In genomic region chr17:41873559-41874292, GRCh38 we compare ENCODE assay signal across 17 cellular contexts. TPM values are rescaled to one million over a fixed set of nuclear protein-coding genes. Genes with fewer than 3 reads are reported as not detected.
DNase-seq lines count a peak whose midpoint lies in the region; ATAC-seq and TF ChIP-seq lines count a peak whose summit lies in the region.
"Had no signal": no experiment of that assay in that cellular context is flagged by ENCODE, and none has a peak within 500 bp of the region (broad histone marks: within the 10 kb centered on the region; RNA-seq: fewer than 3 reads in every experiment).

No MANE protein-coding gene starts in this region.

- H3K27ac Mint-ChIP-seq in T-helper 2 cell treated with Interferon-gamma antibody and Interleukin-4, amounts not matched to agents 5 μg/mL and 100 μg/mL, for 36 hours: peak overlapping the region; percentile 10
- H3K27ac Mint-ChIP-seq: CD8-positive, alpha-beta T cell had no signal

- no peak for TF ChIP-seq CTCF in IMR-90 (conservative IDR thresholded peaks at IDR 0.05; ENCODE audit: low read depth, low read length)
- no peak for TF ChIP-seq CTCF in liver (IDR thresholded peaks at IDR 0.05; ENCODE audit: low read depth, low read length, missing input control)
- TF ChIP-seq CTCF in smooth muscle cell (IDR thresholded peaks at IDR 0.05; ENCODE audit: borderline replicate concordance, insufficient read depth, poor library complexity, severe bottlenecking): no peak
- no peak for TF ChIP-seq CTCF in dorsolateral prefrontal cortex (IDR thresholded peaks at IDR 0.05 in 54 of 56, conservative IDR thresholded peaks at IDR 0.05 in 2 of 56; ENCODE audit: low read depth in 1 of 56, partially characterized antibody in 56 of 56)
- TF ChIP-seq CTCF in GM10266 (IDR thresholded peaks at IDR 0.05; ENCODE audit: control insufficient read depth, insufficient read depth, low read depth, missing control alignments): no peak
- no peak for TF ChIP-seq CTCF in gastrocnemius medialis (IDR thresholded peaks at IDR 0.05 in 4 of 5, conservative IDR thresholded peaks at IDR 0.05 in 1 of 5)

- no peak overlapping the region for H4K5ac ChIP-seq in IMR-90 (ENCODE audit: low read depth, low read length)

- no peak overlapping the region for H3K27ac ChIP-seq in IMR-90 (ENCODE audit: insufficient read depth, low read length)
- H3K27ac ChIP-seq in liver (ENCODE audit: low read depth in 1 of 2, low read length in 2 of 2): peak overlapping the region in 1 of 2 donors; percentile 17
- peak overlapping the region; percentile 2 for H3K27ac ChIP-seq in smooth muscle cell (ENCODE audit: low read depth)
- H3K27ac ChIP-seq in dorsolateral prefrontal cortex: no peak overlapping the region
- H3K27ac ChIP-seq in gastrocnemius medialis: no peak overlapping the region
- H3K27ac ChIP-seq: BLaER1 had no signal

- no peaks in the 10 kb centered on the region for H3K9me3 Mint-ChIP-seq in T-helper 2 cell treated with Interferon-gamma antibody and Interleukin-4, amounts not matched to agents 5 μg/mL and 100 μg/mL, for 36 hours
- H3K9me3 Mint-ChIP-seq: CD8-positive, alpha-beta T cell had no signal

- H3K36me3 Mint-ChIP-seq in T-helper 2 cell treated with Interferon-gamma antibody and Interleukin-4, amounts not matched to agents 5 μg/mL and 100 μg/mL, for 36 hours (ENCODE audit: low read depth): peaks cover 69% of the 10 kb centered on the region

- dilution Hi-C loops in IMR-90 (cut with HindIII; ENCODE audit: low sequenced_read_pairs, unreplicated experiment): no loop called here

- H3K14ac ChIP-seq in IMR-90 (replicated peaks; ENCODE audit: low read depth, low read length): no peak overlapping the region

- WGBS in IMR-90 (ENCODE audit: extremely low coverage in 2 of 2, insufficient read length in 1 of 2), 2 experiments: 97% methylated on average over 9 of the region's 10 CpGs; no CpG with 5 or more reads in 1 of the 2 experiments
- 63% methylated on average over 10 of the region's 10 CpGs for WGBS in liver
- 98% methylated on average over 10 of the region's 10 CpGs for WGBS in smooth muscle cell (ENCODE audit: low lambda C conversion rate)

- H3K4me1 ChIP-seq in IMR-90 (ENCODE audit: control insufficient read depth, insufficient read depth, low read length) (no peaks in the 10 kb centered on the region), liver (ENCODE audit: control insufficient read depth in 4 of 4, insufficient read depth in 4 of 4, low read length in 3 of 4) (peaks cover 11 to 40% (median 32%) of the 10 kb centered on the region in 4 donors), smooth muscle cell (ENCODE audit: low read depth) (no peaks in the 10 kb centered on the region), gastrocnemius medialis (no peaks in the 10 kb centered on the region)
- H3K4me1 ChIP-seq: BLaER1 had no signal

- no peak for DNase-seq in T-helper 2 cell treated with Interferon-gamma antibody and Interleukin-4, amounts not matched to agents 5 μg/mL and 100 μg/mL, for 36 hours (ENCODE audit: low spot score)
- DNase-seq in T-helper 2 cell (no peak), IMR-90 (no peak), smooth muscle cell (lab: John Stamatoyannopoulos, UW; ENCODE audit: unreplicated experiment) (no peak), dorsolateral prefrontal cortex (no peak), GM10266 (ENCODE audit: extremely low spot score) (no peak), gastrocnemius medialis (no peak)
- DNase-seq: CD8-positive, alpha-beta T cell; DMS79; NCI-H187 treated with DMSO at 0.1 percent for 48 hours; NCI-H446; NCI-H69; SHP77 treated with DMSO at 0.1 percent for 48 hours had no signal

- 0 out of 2 replicates have a peak, but pooled peaks cover 4% of the 10 kb centered on the region for H4K20me1 ChIP-seq in IMR-90 (ENCODE audit: insufficient read depth, low read length)
- peaks cover 30% of the 10 kb centered on the region for H4K20me1 ChIP-seq in smooth muscle cell (ENCODE audit: low read depth)

- in situ Hi-C loops in IMR-90 (cut with MboI; ENCODE audit: low sequenced_read_pairs) (no loop called here), gastrocnemius medialis (cut with MboI; ENCODE audit: low sequenced_read_pairs in 4 of 4) (no loop called here)

- no peak overlapping the region; the same call in 1 of the 2 replicates for H3K23ac ChIP-seq in IMR-90 (ENCODE audit: low read depth, low read length)

- no peak overlapping the region for H3K56ac ChIP-seq in IMR-90 (ENCODE audit: extremely low read depth, insufficient read depth, low read length)

- no peak overlapping the region for H4K8ac ChIP-seq in IMR-90 (ENCODE audit: low read depth in 2 of 2, low read length in 2 of 2)

- H2AK5ac ChIP-seq in IMR-90 (ENCODE audit: low read depth, low read length): no peak overlapping the region

- ATAC-seq in IMR-90 (ENCODE audit: low read depth) (peak; percentile 37), gastrocnemius medialis (no peak)
- ATAC-seq: CD8-positive, alpha-beta T cell had no signal

- H3K4me1 Mint-ChIP-seq in T-helper 2 cell treated with Interferon-gamma antibody and Interleukin-4, amounts not matched to agents 5 μg/mL and 100 μg/mL, for 36 hours (ENCODE audit: low read depth): peaks cover 32% of the 10 kb centered on the region

- H2AK9ac ChIP-seq in IMR-90 (replicated peaks; ENCODE audit: low read depth, low read length, poor library complexity): peak overlapping the region; percentile 28

- H3K18ac ChIP-seq in IMR-90 (ENCODE audit: low read depth, low read length): no peak overlapping the region

- H3K36me3 ChIP-seq in IMR-90 (ENCODE audit: control insufficient read depth, insufficient read depth, low read length) (peaks cover 63% of the 10 kb centered on the region), liver (ENCODE audit: control insufficient read depth in 4 of 4, insufficient read depth in 3 of 4, low read depth in 1 of 4, low read length in 3 of 4) (peaks cover 13 to 23% (median 20%) of the 10 kb centered on the region in 4 donors), smooth muscle cell (ENCODE audit: low read depth) (peaks cover 26% of the 10 kb centered on the region), gastrocnemius medialis (peaks cover 0 to 47% of the 10 kb centered on the region in 2 donors)

- H2AFZ ChIP-seq in IMR-90 (replicated peaks; ENCODE audit: low read length, poor library complexity) (peak overlapping the region; percentile 43), smooth muscle cell (ENCODE audit: low read depth) (no peak overlapping the region)

- H2BK15ac ChIP-seq in IMR-90 (ENCODE audit: low read depth, low read length): no peak overlapping the region

- intact Hi-C loops in IMR-90 (cut with micrococcal nuclease) (no loop called here), dorsolateral prefrontal cortex (cut with DNase I) (no loop called here), gastrocnemius medialis (cut with DNase I; ENCODE audit: low total_unique reads) (no loop called here)

- H2BK5ac ChIP-seq in IMR-90 (ENCODE audit: low read depth, low read length, poor library complexity, severe bottlenecking): no peak overlapping the region

- H3K79me2 ChIP-seq in smooth muscle cell (ENCODE audit: low read depth): peaks cover 3% of the 10 kb centered on the region

- POLR2A ChIA-PET in IMR-90 (lab: Charles Lee; ENCODE audit: unreplicated experiment): no interaction called here

- no peak overlapping the region for H2BK20ac ChIP-seq in IMR-90 (ENCODE audit: low read depth, low read length)

- H3K4me2 ChIP-seq in IMR-90 (ENCODE audit: low read depth, low read length): no peak overlapping the region
- no peak overlapping the region for H3K4me2 ChIP-seq in smooth muscle cell
- H3K4me2 ChIP-seq: BLaER1 had no signal

- peaks cover 16 to 38% of the 10 kb centered on the region in 2 experiments for H3K79me1 ChIP-seq in IMR-90 (ENCODE audit: low read depth in 1 of 2, low read length in 2 of 2)

- no peaks in the 10 kb centered on the region for H3K27me3 ChIP-seq in IMR-90 (ENCODE audit: control insufficient read depth, insufficient read depth, low read length)
- no peaks in the 10 kb centered on the region for H3K27me3 ChIP-seq in liver (ENCODE audit: control insufficient read depth in 4 of 4, insufficient read depth in 4 of 4, low read length in 3 of 4)
- no peaks in the 10 kb centered on the region for H3K27me3 ChIP-seq in smooth muscle cell (ENCODE audit: low read depth)
- no peaks in the 10 kb centered on the region for H3K27me3 ChIP-seq in dorsolateral prefrontal cortex
- no peaks in the 10 kb centered on the region for H3K27me3 ChIP-seq in gastrocnemius medialis
- H3K27me3 ChIP-seq: BLaER1 had no signal

- H3K4me3 ChIP-seq in IMR-90 (ENCODE audit: insufficient read depth, low read depth, low read length): no peak overlapping the region
- H3K4me3 ChIP-seq in liver (ENCODE audit: low read depth in 1 of 3, low read length in 3 of 3): no peak overlapping the region
- H3K4me3 ChIP-seq in smooth muscle cell: no peak overlapping the region
- no peak overlapping the region for H3K4me3 ChIP-seq in dorsolateral prefrontal cortex
- no peak overlapping the region for H3K4me3 ChIP-seq in gastrocnemius medialis
- H3K4me3 ChIP-seq: BLaER1 had no signal

- no TSS peak for BruUV-seq in IMR-90 (replicated peaks; lab: Mats Ljungman, UMichigan)

- H2BK120ac ChIP-seq in IMR-90 (ENCODE audit: low read depth, low read length): no peak overlapping the region

- no peak overlapping the region for H3K4me3 Mint-ChIP-seq in T-helper 2 cell treated with Interferon-gamma antibody and Interleukin-4, amounts not matched to agents 5 μg/mL and 100 μg/mL, for 36 hours
- H3K4me3 Mint-ChIP-seq: CD8-positive, alpha-beta T cell had no signal

- 0 out of 2 replicates have a peak, but pooled peaks cover 3% of the 10 kb centered on the region for H3K9me1 ChIP-seq in IMR-90 (ENCODE audit: insufficient read depth, low read length)

- H3K9ac ChIP-seq in IMR-90 (ENCODE audit: low read depth, low read length): no peak overlapping the region
- H3K9ac ChIP-seq in liver (ENCODE audit: low read depth in 1 of 2, low read length in 2 of 2): no peak overlapping the region
- no peak overlapping the region for H3K9ac ChIP-seq in smooth muscle cell (ENCODE audit: low read depth)
- H3K9ac ChIP-seq: BLaER1 had no signal

- no peaks in the 10 kb centered on the region for H3K27me3 Mint-ChIP-seq in T-helper 2 cell treated with Interferon-gamma antibody and Interleukin-4, amounts not matched to agents 5 μg/mL and 100 μg/mL, for 36 hours (ENCODE audit: low read depth)

- no peak overlapping the region for H4K91ac ChIP-seq in IMR-90 (ENCODE audit: insufficient read depth, low read depth, low read length)

- H3K4ac ChIP-seq in IMR-90 (ENCODE audit: low read depth, low read length): no peak overlapping the region

- CTCF ChIA-PET in IMR-90 (lab: Yijun Ruan, JAX): no interaction called here

- H3K9me3 ChIP-seq in IMR-90 (ENCODE audit: control insufficient read depth, insufficient read depth, low read length): no peaks in the 10 kb centered on the region
- H3K9me3 ChIP-seq in liver (ENCODE audit: control insufficient read depth in 4 of 4, low read length in 3 of 4): no peaks in the 10 kb centered on the region
- H3K9me3 ChIP-seq in smooth muscle cell (replicated peaks; ENCODE audit: low read depth): no peaks in the 10 kb centered on the region
- no peaks in the 10 kb centered on the region for H3K9me3 ChIP-seq in gastrocnemius medialis

- TF ChIP-seq RAD21 in IMR-90 (IDR thresholded peaks at IDR 0.05; ENCODE audit: low read length) (no peak), liver (IDR thresholded peaks at IDR 0.05) (peak; percentile 11 to 15)

- peaks cover 25% of the 10 kb centered on the region for H3F3A ChIP-seq in smooth muscle cell (ENCODE audit: low read depth)

- TF ChIP-seq POLR2A in IMR-90 (IDR thresholded peaks at IDR 0.05; ENCODE audit: low read depth, low read length) (no peak), gastrocnemius medialis (IDR thresholded peaks at IDR 0.05) (no peak)

RNA-seq across cellular contexts. Expression of gene KLHL11, which starts 8.5 kb away (rescaled TPM):
- 38.5 and 43.6 TPM in 2 replicates for total RNA-seq in IMR-90 (2012; rRNA removed)
- polyA plus RNA-seq in IMR-90 (2012; rRNA removed): 3.5 and 4.1 TPM in 2 replicates
- polyA plus RNA-seq in IMR-90 (2012; cell fraction: cytosol; rRNA removed): 1.5 TPM in 2 replicates
- polyA plus RNA-seq in IMR-90 (2012; cell fraction: nucleus; rRNA removed; ENCODE audit: low replicate concordance): 1.5 and 3.6 TPM in 2 replicates
- total RNA-seq in liver: 10 to 100 TPM; 11.9 to 12.6 TPM
- 1 to 10 TPM in 1 of 2 donors, under 1 TPM in 1; 0.68 to 2.4 TPM for polyA plus RNA-seq in liver
- 23.8 and 29.2 TPM in 2 replicates for total RNA-seq in smooth muscle cell
- polyA plus RNA-seq in smooth muscle cell: 7.9 and 10.0 TPM in 2 replicates
- total RNA-seq in dorsolateral prefrontal cortex: 10 to 100 TPM; 16.7 to 56.5 (median 42.7) TPM
- total RNA-seq in gastrocnemius medialis: 1 to 10 TPM; 2.2 to 4.7 (median 3.8) TPM

RNA-seq across cellular contexts. Expression of gene KLHL10, which starts 36.1 kb away (rescaled TPM):
- total RNA-seq in IMR-90 (2012; rRNA removed) (under 0.01 and 0.18 TPM in 2 replicates), liver (under 1 TPM in 1 of 2 donors, not detected in 1; 0.17 TPM), smooth muscle cell (not detected in 2 replicates), dorsolateral prefrontal cortex (1 to 10 TPM in 6 of 120 experiments, under 1 TPM in 60, not detected in 54; 0.21 to 2.4 (median 0.45) TPM), gastrocnemius medialis (under 1 TPM in 1 of 4 donors, not detected in 3; 0.31 TPM)
- polyA plus RNA-seq in IMR-90 (2012; rRNA removed) (0.07 TPM in 1 of 2 replicates, not detected in the other), liver (under 1 TPM; 0.03 to 0.07 TPM), smooth muscle cell (not detected in 2 replicates)
- polyA plus RNA-seq in IMR-90 (2012; cell fraction: cytosol; rRNA removed): 0.08 TPM in 1 of 2 replicates, not detected in the other
- polyA plus RNA-seq in IMR-90 (2012; cell fraction: nucleus; rRNA removed; ENCODE audit: low replicate concordance): 0.05 and 0.34 TPM in 2 replicates
- total RNA-seq: CD8-positive, alpha-beta T cell; H4; HT-29 had no signal

RNA-seq across cellular contexts. Expression of gene NT5C3B, which starts 37.7 kb away (rescaled TPM):
- 83.0 and 92.7 TPM in 2 replicates for total RNA-seq in IMR-90 (2012; rRNA removed)
- polyA plus RNA-seq in IMR-90 (2012; rRNA removed): 58.0 and 59.9 TPM in 2 replicates
- polyA plus RNA-seq in IMR-90 (2012; cell fraction: cytosol; rRNA removed): 47.4 and 50.6 TPM in 2 replicates
- polyA plus RNA-seq in IMR-90 (2012; cell fraction: nucleus; rRNA removed; ENCODE audit: low replicate concordance): 45.6 and 79.0 TPM in 2 replicates
- 10 to 100 TPM; 15.3 to 32.0 TPM for total RNA-seq in liver
- 10 to 100 TPM; 25.1 to 28.8 TPM for polyA plus RNA-seq in liver
- total RNA-seq in smooth muscle cell: 38.4 and 46.8 TPM in 2 replicates
- 72.2 and 76.3 TPM in 2 replicates for polyA plus RNA-seq in smooth muscle cell
- total RNA-seq in dorsolateral prefrontal cortex: 100 to 1,000 TPM in 3 of 120 experiments, 10 to 100 TPM in 117; 40.7 to 102 (median 75.6) TPM
- total RNA-seq in gastrocnemius medialis: 10 to 100 TPM; 13.8 to 27.6 (median 23.1) TPM

RNA-seq across cellular contexts. Expression of gene ACLY, which starts 45.0 kb away (rescaled TPM):
- 228 and 230 TPM in 2 replicates for total RNA-seq in IMR-90 (2012; rRNA removed)
- polyA plus RNA-seq in IMR-90 (2012; rRNA removed): 167 and 170 TPM in 2 replicates
- 108 and 143 TPM in 2 replicates for polyA plus RNA-seq in IMR-90 (2012; cell fraction: cytosol; rRNA removed)
- polyA plus RNA-seq in IMR-90 (2012; cell fraction: nucleus; rRNA removed; ENCODE audit: low replicate concordance): 153 and 170 TPM in 2 replicates
- total RNA-seq in liver: 100 to 1,000 TPM in 1 of 2 donors, 10 to 100 TPM in 1; 55.4 to 133 TPM
- polyA plus RNA-seq in liver: 10 to 100 TPM; 12.1 to 18.8 TPM
- 188 and 217 TPM in 2 replicates for total RNA-seq in smooth muscle cell
- polyA plus RNA-seq in smooth muscle cell: 119 and 172 TPM in 2 replicates
- total RNA-seq in dorsolateral prefrontal cortex: 100 to 1,000 TPM in 13 of 120 experiments, 10 to 100 TPM in 107; 51.8 to 126 (median 85.4) TPM
- total RNA-seq in gastrocnemius medialis: 10 to 100 TPM; 20.8 to 35.0 (median 30.7) TPM

RNA-seq across cellular contexts. Expression of gene ODAD4, which starts 56.7 kb away (rescaled TPM):
- total RNA-seq in IMR-90 (2012; rRNA removed) (0.54 and 0.56 TPM in 2 replicates), liver (1 to 10 TPM in 1 of 2 donors, under 1 TPM in 1; 0.25 to 1.0 TPM), smooth muscle cell (1.5 and 1.7 TPM in 2 replicates), dorsolateral prefrontal cortex (10 to 100 TPM in 1 of 120 experiments, 1 to 10 TPM in 119; 1.9 to 10.7 (median 5.1) TPM), gastrocnemius medialis (1 to 10 TPM in 1 of 4 donors, under 1 TPM in 2, not detected in 1; 0.13 to 1.3 (median 0.20) TPM)
- polyA plus RNA-seq in IMR-90 (2012; rRNA removed) (0.37 and 0.38 TPM in 2 replicates), liver (under 1 TPM; 0.07 to 0.21 TPM), smooth muscle cell (3.2 and 3.9 TPM in 2 replicates)
- 0.13 and 0.24 TPM in 2 replicates for polyA plus RNA-seq in IMR-90 (2012; cell fraction: cytosol; rRNA removed)
- 0.51 and 0.54 TPM in 2 replicates for polyA plus RNA-seq in IMR-90 (2012; cell fraction: nucleus; rRNA removed; ENCODE audit: low replicate concordance)
